8 cellular contexts compared by ENCODE assay signal in genomic region chr9:38087934-38088925, GRCh38. TPM values are rescaled to one million over a fixed set of nuclear protein-coding genes. Genes with fewer than 3 reads are reported as not detected.
DNase-seq lines count a peak whose midpoint lies in the region; ATAC-seq and TF ChIP-seq lines count a peak whose summit lies in the region.

No MANE protein-coding gene starts in this region.

- peak; percentile 65 to 72 for ATAC-seq in CD4-positive, CD25-positive, alpha-beta regulatory T cell (ENCODE audit: low read depth in 2 of 2)
- peak; percentile 60 for ATAC-seq in GM19324 (IDR thresholded peaks at IDR 0.05; ENCODE audit: low FRiP score, unreplicated experiment)
- peak; percentile 73 for ATAC-seq in memory B cell (ENCODE audit: low read depth)
- ATAC-seq in HG03469 (IDR thresholded peaks at IDR 0.05; ENCODE audit: unreplicated experiment) = no peak

- H3K9me3 Mint-ChIP-seq in CD4-positive, CD25-positive, alpha-beta regulatory T cell = peaks cover 0 to 2% (median 0%) of the 10 kb centered on the region in 7 donors
- H3K9me3 Mint-ChIP-seq in memory B cell = no peaks in the 10 kb centered on the region

- H3K27me3 ChIP-seq in CD4-positive, CD25-positive, alpha-beta regulatory T cell (ENCODE audit: control insufficient read depth, insufficient read depth, low read length) = peaks cover 6% of the 10 kb centered on the region

- no peak overlapping the region for H3K4me3 Mint-ChIP-seq in CD4-positive, CD25-positive, alpha-beta regulatory T cell
- H3K4me3 Mint-ChIP-seq in memory B cell = no peak overlapping the region

- peak; percentile 84 for TF ChIP-seq CTCF in coronary artery (IDR thresholded peaks at IDR 0.05)

- H3K36me3 ChIP-seq in CD4-positive, CD25-positive, alpha-beta regulatory T cell (ENCODE audit: control insufficient read depth, insufficient read depth, low read length) = no peaks in the 10 kb centered on the region

- no peak overlapping the region for H3K27ac ChIP-seq in CD4-positive, CD25-positive, alpha-beta regulatory T cell (ENCODE audit: insufficient read depth, low read length, poor library complexity, severe bottlenecking)
- H3K27ac ChIP-seq in coronary artery = no peak overlapping the region

- no peaks in the 10 kb centered on the region for H3K36me3 Mint-ChIP-seq in CD4-positive, CD25-positive, alpha-beta regulatory T cell
- H3K36me3 Mint-ChIP-seq in memory B cell = no peaks in the 10 kb centered on the region

- no peaks in the 10 kb centered on the region for H3K9me3 ChIP-seq in CD4-positive, CD25-positive, alpha-beta regulatory T cell (ENCODE audit: control insufficient read depth in 2 of 2, low read length in 2 of 2)

- H3K4me1 Mint-ChIP-seq in CD4-positive, CD25-positive, alpha-beta regulatory T cell = peaks cover 0 to 3% (median 0%) of the 10 kb centered on the region in 4 donors
- peaks cover 6% of the 10 kb centered on the region for H3K4me1 Mint-ChIP-seq in memory B cell

- peak overlapping the region in 1 of 3 donors; percentile 78 for H3K27ac Mint-ChIP-seq in CD4-positive, CD25-positive, alpha-beta regulatory T cell
- no peak overlapping the region for H3K27ac Mint-ChIP-seq in memory B cell

- no peaks in the 10 kb centered on the region for H3K4me1 ChIP-seq in CD4-positive, CD25-positive, alpha-beta regulatory T cell (ENCODE audit: control insufficient read depth, insufficient read depth, low read length, poor library complexity, severe bottlenecking)

- H3K27me3 Mint-ChIP-seq in CD4-positive, CD25-positive, alpha-beta regulatory T cell = peaks cover 14% of the 10 kb centered on the region
- H3K27me3 Mint-ChIP-seq in memory B cell = peaks cover 13% of the 10 kb centered on the region

- no peak overlapping the region for H3K4me3 ChIP-seq in CD4-positive, CD25-positive, alpha-beta regulatory T cell (ENCODE audit: low read depth, low read length)
- H3K4me3 ChIP-seq in coronary artery = no peak overlapping the region

- peak; percentile 32 to 53 (median 44) for DNase-seq in CD4-positive, CD25-positive, alpha-beta regulatory T cell
- DNase-seq in M059J (ENCODE audit: low read depth) = peak; percentile 50
- DNase-seq in activated CD4-positive, alpha-beta T cell treated with anti-CD3 and anti-CD28 coated beads for 48 hours = peak; percentile 80
- DNase-seq in coronary artery (ENCODE audit: low spot score) = peak; percentile 81
- DNase-seq in memory B cell (ENCODE audit: low spot score in 2 of 2) = peak; percentile 67 to 84
- DNase-seq in stimulated activated CD8-positive, alpha-beta memory T cell treated with anti-CD3 and anti-CD28 coated beads, Interleukin-4, amount 100 ng/mL, for 1 hour (ENCODE audit: low read depth in 2 of 2, low spot score in 1 of 2) = peak; percentile 54 to 62

RNA-seq across cellular contexts. Expression of gene SHB, which starts 19.2 kb away (rescaled TPM):
- 0.69 TPM for total RNA-seq in CD4-positive, CD25-positive, alpha-beta regulatory T cell
- polyA plus RNA-seq in CD4-positive, CD25-positive, alpha-beta regulatory T cell = under 1 TPM in 1 of 4 donors, not detected in 3; 0.27 TPM
- 16.7 and 25.6 TPM in 2 replicates for total RNA-seq in M059J (2014; rRNA removed; shearing (Covaris generic))

Comparison
In these comparisons a context has a peak if more than half of its experiments do, and no peak if none do; other contexts are left out.
1. RNA of gene SHB, which starts 19.2 kb away (total RNA-seq): 16.7 to 25.6 TPM in M059J; 0.69 TPM in CD4-positive, CD25-positive, alpha-beta regulatory T cell (single experiment); every median in the first group is over 10 times any median in the second.
2. Peak in every context shown above with its lines, with median percentiles within 50 percentile points of each other: DNase-seq.